In genomic region chr21:44867464-44867863, GRCh38 we compare ENCODE assay signal across 10 cellular contexts. TPM values are rescaled to one million over a fixed set of nuclear protein-coding genes. Genes with fewer than 3 reads are reported as not detected.
A peak's percentile ranks its signal among the peaks of the same experiment; 100 is the strongest.
DNase-seq lines count a peak whose midpoint lies in the region; ATAC-seq and TF ChIP-seq lines count a peak whose summit lies in the region.
"Had no signal": no experiment of that assay in that cellular context is flagged by ENCODE, and none has a peak within 500 bp of the region (broad histone marks: within the 10 kb centered on the region; RNA-seq: fewer than 3 reads in every experiment).

No MANE protein-coding gene starts in this region.

- H3K36me3 ChIP-seq in SK-N-SH (replicated peaks in 1 of 2; ENCODE audit: control insufficient read depth in 1 of 2, insufficient read depth in 2 of 2, low read length in 1 of 2) (peaks cover 23 to 33% of the 10 kb centered on the region in 2 experiments), SJSA1 (peaks cover 76% of the 10 kb centered on the region), gastroesophageal sphincter (peaks cover 0 to 30% of the 10 kb centered on the region in 2 donors), psoas muscle (ENCODE audit: insufficient read depth in 1 of 2, low read depth in 1 of 2) (peaks cover 5 to 29% of the 10 kb centered on the region in 2 donors)

- intact Hi-C loops in psoas muscle (cut with DNase I): no loop called here

- peaks cover 26% of the 10 kb centered on the region for H3F3A ChIP-seq in SK-N-SH (replicated peaks; ENCODE audit: insufficient read depth)

- TF ChIP-seq EP300 in SK-N-SH (IDR thresholded peaks at IDR 0.05; ENCODE audit: borderline replicate concordance in 1 of 2, low read depth in 1 of 2, low read length in 1 of 2) (no peak), gastroesophageal sphincter (IDR thresholded peaks at IDR 0.05) (no peak)

- ATAC-seq in SK-N-SH treated with all-trans-retinoic acid at 6 μM for 48 hours (no peak), gastroesophageal sphincter (no peak), psoas muscle (no peak), GM21825 (IDR thresholded peaks at IDR 0.05; ENCODE audit: unreplicated experiment) (no peak), GM18502 (IDR thresholded peaks at IDR 0.05; ENCODE audit: poor library complexity, unreplicated experiment) (no peak), GM21447 (IDR thresholded peaks at IDR 0.05; ENCODE audit: unreplicated experiment) (no peak)

- H3K9me3 ChIP-seq in SK-N-SH: no peaks in the 10 kb centered on the region
- no peaks in the 10 kb centered on the region for H3K9me3 ChIP-seq in SJSA1 (replicated peaks)
- no peaks in the 10 kb centered on the region for H3K9me3 ChIP-seq in gastroesophageal sphincter
- H3K9me3 ChIP-seq in psoas muscle: no peaks in the 10 kb centered on the region

- TF ChIP-seq CTCF in SK-N-SH (IDR thresholded peaks at IDR 0.05): no peak
- no peak for TF ChIP-seq CTCF in gastroesophageal sphincter (IDR thresholded peaks at IDR 0.05)
- TF ChIP-seq CTCF in psoas muscle (IDR thresholded peaks at IDR 0.05): no peak

- no peaks in the 10 kb centered on the region for H3K9me2 ChIP-seq in SK-N-SH

- no peak overlapping the region for H2AFZ ChIP-seq in SK-N-SH (ENCODE audit: low read depth)

- H3K79me2 ChIP-seq in SK-N-SH (ENCODE audit: insufficient read depth): peaks cover 95% of the 10 kb centered on the region

- H3K4me1 ChIP-seq in SK-N-SH (ENCODE audit: control insufficient read depth in 1 of 2, insufficient read depth in 2 of 2, low read depth in 1 of 2, low read length in 1 of 2) (peaks cover 45 to 48% of the 10 kb centered on the region in 2 experiments), SJSA1 (replicated peaks) (peaks cover 63% of the 10 kb centered on the region), gastroesophageal sphincter (peaks cover 4 to 90% (median 64%) of the 10 kb centered on the region in 3 donors), psoas muscle (peaks cover 67% of the 10 kb centered on the region)

- POLR2A ChIA-PET in SK-N-SH (lab: Yijun Ruan, JAX): no interaction called here

- CTCF ChIA-PET in SK-N-SH (lab: Yijun Ruan, JAX): interaction anchor here (0.9 to 1.5 kb wide), 2 partner anchors 68 to 261 kb away, joined by 3 to 4 read pairs; no protein-coding TSS in a partner anchor

- no peak overlapping the region for H3K9ac ChIP-seq in SK-N-SH

- H4K20me1 ChIP-seq in SK-N-SH (ENCODE audit: insufficient read depth): peaks cover 98% of the 10 kb centered on the region

- no peak overlapping the region for H3K4me3 ChIP-seq in SK-N-SH (ENCODE audit: low read depth in 2 of 2, low read length in 1 of 2)
- H3K4me3 ChIP-seq in SJSA1: no peak overlapping the region
- H3K4me3 ChIP-seq in gastroesophageal sphincter: no peak overlapping the region
- H3K4me3 ChIP-seq in psoas muscle: peak overlapping the region; percentile 34

- TF ChIP-seq RAD21 in SK-N-SH (IDR thresholded peaks at IDR 0.05; ENCODE audit: low read length): no peak

- DNase-seq in SK-N-SH (no peak), SJSA1 (ENCODE audit: low read depth in 1 of 2, low spot score in 2 of 2) (no peak), psoas muscle (no peak)
- DNase-seq: DND-41 had no signal

- H3K27ac ChIP-seq in SK-N-SH (ENCODE audit: low read depth in 2 of 2, low read length in 1 of 2): no peak overlapping the region; a peak in 1 of 4 replicates
- peak overlapping the region; percentile 67 for H3K27ac ChIP-seq in SJSA1
- H3K27ac ChIP-seq in gastroesophageal sphincter: peak overlapping the region in 3 of 4 donors; percentile 96 to 98 (median 96)
- H3K27ac ChIP-seq in psoas muscle: peak overlapping the region; percentile 97
- H3K27ac ChIP-seq: 22Rv1 had no signal

- H3K4me2 ChIP-seq in SK-N-SH: peak overlapping the region; percentile 24

- H3K27me3 ChIP-seq in SK-N-SH (ENCODE audit: insufficient read depth) (no peaks in the 10 kb centered on the region), SJSA1 (replicated peaks) (no peaks in the 10 kb centered on the region), gastroesophageal sphincter (no peaks in the 10 kb centered on the region), psoas muscle (ENCODE audit: insufficient read depth in 3 of 3, low read length in 2 of 3) (no peaks in the 10 kb centered on the region)

- WGBS in SK-N-SH (ENCODE audit: low lambda C conversion rate): 91% methylated on average over 15 of the region's 15 CpGs
- 86 to 91% methylated on average over 6 to 14 of the region's 15 CpGs for WGBS in gastroesophageal sphincter (ENCODE audit: low coverage in 1 of 2), 2 donors
- 84 to 89% (median 89%) methylated on average over 15 of the region's 15 CpGs for WGBS in psoas muscle, 3 donors

- no peak for TF ChIP-seq POLR2A in gastroesophageal sphincter (IDR thresholded peaks at IDR 0.05)

TF ChIP-seq in SK-N-SH, 30 proteins besides CTCF, POLR2A, EP300 and RAD21 (continues in another document):
- TF ChIP-seq CHD2 (IDR thresholded peaks at IDR 0.05; ENCODE audit: low read length, partially characterized antibody) (no peak), YY1 (IDR thresholded peaks at IDR 0.05; ENCODE audit: low read depth) (no peak)

TF ChIP-seq in SK-N-SH treated with all-trans-retinoic acid at 6 μM for 48 hours, 23 proteins besides CTCF, POLR2A, EP300 and RAD21:
- TF ChIP-seq, protein P1, sequence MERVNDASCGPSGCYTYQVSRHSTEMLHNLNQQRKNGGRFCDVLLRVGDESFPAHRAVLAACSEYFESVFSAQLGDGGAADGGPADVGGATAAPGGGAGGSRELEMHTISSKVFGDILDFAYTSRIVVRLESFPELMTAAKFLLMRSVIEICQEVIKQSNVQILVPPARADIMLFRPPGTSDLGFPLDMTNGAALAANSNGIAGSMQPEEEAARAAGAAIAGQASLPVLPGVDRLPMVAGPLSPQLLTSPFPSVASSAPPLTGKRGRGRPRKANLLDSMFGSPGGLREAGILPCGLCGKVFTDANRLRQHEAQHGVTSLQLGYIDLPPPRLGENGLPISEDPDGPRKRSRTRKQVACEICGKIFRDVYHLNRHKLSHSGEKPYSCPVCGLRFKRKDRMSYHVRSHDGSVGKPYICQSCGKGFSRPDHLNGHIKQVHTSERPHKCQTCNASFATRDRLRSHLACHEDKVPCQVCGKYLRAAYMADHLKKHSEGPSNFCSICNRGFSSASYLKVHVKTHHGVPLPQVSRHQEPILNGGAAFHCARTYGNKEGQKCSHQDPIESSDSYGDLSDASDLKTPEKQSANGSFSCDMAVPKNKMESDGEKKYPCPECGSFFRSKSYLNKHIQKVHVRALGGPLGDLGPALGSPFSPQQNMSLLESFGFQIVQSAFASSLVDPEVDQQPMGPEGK (CRISPR knock-in tag; IDR thresholded peaks at IDR 0.05; ENCODE audit: borderline replicate concordance): no peak
- no peak for TF ChIP-seq ARNTL (CRISPR knock-in tag; IDR thresholded peaks at IDR 0.05; ENCODE audit: borderline replicate concordance, low read depth)
- no peak for TF ChIP-seq SNAI2 (CRISPR knock-in tag; IDR thresholded peaks at IDR 0.05)
- no peak for TF ChIP-seq RARB (CRISPR knock-in tag; IDR thresholded peaks at IDR 0.05)
- TF ChIP-seq TSHZ2 (CRISPR knock-in tag; IDR thresholded peaks at IDR 0.05): no peak

RNA-seq across cellular contexts. Expression of gene PTTG1IP, which starts 6.0 kb away (rescaled TPM):
- polyA plus RNA-seq in SK-N-SH (2012; rRNA removed): 171 and 196 TPM in 2 replicates
- polyA plus RNA-seq in SK-N-SH (2012; cell fraction: cytosol; rRNA removed): 173 and 196 TPM in 2 replicates
- polyA plus RNA-seq in SK-N-SH (2012; cell fraction: nucleus; rRNA removed): 113 and 135 TPM in 2 replicates
- total RNA-seq in SJSA1 (2014; rRNA removed; shearing (Covaris generic)): 403 and 590 TPM in 2 replicates
- 100 to 1,000 TPM; 217 to 419 (median 313) TPM for total RNA-seq in gastroesophageal sphincter
- total RNA-seq in psoas muscle: 10 to 100 TPM; 49.6 to 72.1 (median 66.5) TPM
- polyA plus RNA-seq in psoas muscle: 100 to 1,000 TPM in 1 of 3 donors, 10 to 100 TPM in 2; 57.1 to 108 (median 69.3) TPM

RNA-seq across cellular contexts. Expression of gene SUMO3, which starts 49.6 kb away (rescaled TPM):
- polyA plus RNA-seq in SK-N-SH (2012; rRNA removed) (89.0 and 125 TPM in 2 replicates), psoas muscle (10 to 100 TPM; 38.6 to 86.6 (median 58.7) TPM)
- polyA plus RNA-seq in SK-N-SH (2012; cell fraction: cytosol; rRNA removed): 116 and 122 TPM in 2 replicates
- 31.5 and 38.2 TPM in 2 replicates for polyA plus RNA-seq in SK-N-SH (2012; cell fraction: nucleus; rRNA removed)
- 137 and 173 TPM in 2 replicates for total RNA-seq in SJSA1 (2014; rRNA removed; shearing (Covaris generic))
- total RNA-seq in gastroesophageal sphincter (10 to 100 TPM; 41.7 to 56.2 (median 53.7) TPM), psoas muscle (10 to 100 TPM; 50.2 to 78.7 (median 65.6) TPM)

RNA-seq across cellular contexts. Expression of gene ITGB2, which starts 53.2 kb away (rescaled TPM):
- polyA plus RNA-seq in SK-N-SH (2012; rRNA removed): 0.67 and 0.77 TPM in 2 replicates
- 0.32 and 0.75 TPM in 2 replicates for polyA plus RNA-seq in SK-N-SH (2012; cell fraction: cytosol; rRNA removed)
- 2.0 TPM in 2 replicates for polyA plus RNA-seq in SK-N-SH (2012; cell fraction: nucleus; rRNA removed)
- 116 and 120 TPM in 2 replicates for total RNA-seq in SJSA1 (2014; rRNA removed; shearing (Covaris generic))
- total RNA-seq in gastroesophageal sphincter: 100 to 1,000 TPM in 1 of 4 donors, 10 to 100 TPM in 3; 10.4 to 112 (median 41.4) TPM
- 10 to 100 TPM in 3 of 4 donors, 1 to 10 TPM in 1; 8.3 to 11.7 (median 11.0) TPM for total RNA-seq in psoas muscle
- 1 to 10 TPM; 2.5 to 4.6 (median 2.7) TPM for polyA plus RNA-seq in psoas muscle

Comparison
In these comparisons a context has a peak if more than half of its experiments do, and no peak if none do; other contexts are left out.
1. H3K27ac ChIP-seq: peak in SJSA1 (single experiment), gastroesophageal sphincter (3 of 4) and psoas muscle (single experiment); none in SK-N-SH (0 of 2).